In genomic region chr16:28192811-28193529, GRCh38 we compare ENCODE assay signal across 8 cellular contexts. TPM values are rescaled to one million over a fixed set of nuclear protein-coding genes. Genes with fewer than 3 reads are reported as not detected.
DNase-seq lines count a peak whose midpoint lies in the region; ATAC-seq and TF ChIP-seq lines count a peak whose summit lies in the region.

No MANE protein-coding gene starts in this region.

- no peak overlapping the region for H3K9ac ChIP-seq in fibroblast of lung (ENCODE audit: insufficient read depth, low read length)

- peaks cover 88% of the 10 kb centered on the region for H3K79me2 ChIP-seq in fibroblast of lung (ENCODE audit: control insufficient read depth, insufficient read depth, low read length)

- no peak for TF ChIP-seq CTCF in fibroblast of lung (conservative IDR thresholded peaks at IDR 0.05 in 1 of 2, IDR thresholded peaks at IDR 0.05 in 1 of 2; ENCODE audit: low read depth in 1 of 2, low read length in 2 of 2)

- DNase-seq in activated CD4-positive, alpha-beta T cell treated with anti-CD3 and anti-CD28 coated beads for 4 hours: peak; percentile 74 to 75
- DNase-seq in fibroblast of lung (ENCODE audit: low read depth in 2 of 2): no peak
- DNase-seq in stimulated activated CD8-positive, alpha-beta memory T cell treated with anti-CD3 and anti-CD28 coated beads, Interleukin-7, amount 100 ng/mL, for 1 hour (ENCODE audit: low read depth in 2 of 2): peak; percentile 49 to 50
- DNase-seq in NCI-H187 treated with DMSO at 0.1 percent for 48 hours (lab: John Stamatoyannopoulos, UW): no peak
- no peak for DNase-seq in NCI-H2227 treated with DMSO at 0.1 percent for 48 hours (lab: John Stamatoyannopoulos, UW)

- no peaks in the 10 kb centered on the region for H3K36me3 ChIP-seq in fibroblast of lung (ENCODE audit: control insufficient read depth, insufficient read depth, low read length)

- ATAC-seq in GM19023 (IDR thresholded peaks at IDR 0.05; ENCODE audit: unreplicated experiment) (peak; percentile 59), HG03354 (IDR thresholded peaks at IDR 0.05; ENCODE audit: poor library complexity, severe bottlenecking, unreplicated experiment) (peak; percentile 74), GM18520 (IDR thresholded peaks at IDR 0.05; ENCODE audit: unreplicated experiment) (no peak)

- no peaks in the 10 kb centered on the region for H3K9me3 ChIP-seq in fibroblast of lung (ENCODE audit: control insufficient read depth, insufficient read depth, low read depth, low read length)

- peak overlapping the region; percentile 80 for H3K27ac ChIP-seq in fibroblast of lung (ENCODE audit: insufficient read depth, low read length)

- peak overlapping the region; percentile 34 for H3K4me2 ChIP-seq in fibroblast of lung (ENCODE audit: extremely low read depth, insufficient read depth, low read length)

- no peaks in the 10 kb centered on the region for H3K27me3 ChIP-seq in fibroblast of lung (ENCODE audit: control insufficient read depth, insufficient read depth, low read length)

- H2AFZ ChIP-seq in fibroblast of lung (ENCODE audit: low read length): no peak overlapping the region

- no peaks in the 10 kb centered on the region for H4K20me1 ChIP-seq in fibroblast of lung (ENCODE audit: control insufficient read depth, extremely low read depth, insufficient read depth, low read length)

- H3K4me1 ChIP-seq in fibroblast of lung (ENCODE audit: control insufficient read depth, extremely low read depth, insufficient read depth, low read length): peaks cover 42% of the 10 kb centered on the region

- no peak overlapping the region for H3K4me3 ChIP-seq in fibroblast of lung (replicated peaks in 1 of 4; ENCODE audit: control extremely low read depth in 1 of 4, insufficient read depth in 1 of 4, low read depth in 3 of 4, low read length in 4 of 4)

RNA-seq across cellular contexts. Expression of gene XPO6, which starts 18.8 kb away (rescaled TPM):
- total RNA-seq in fibroblast of lung: 63.9 and 134 TPM in 2 replicates
- 162 and 185 TPM in 2 replicates for polyA plus RNA-seq in fibroblast of lung
- polyA plus RNA-seq in fibroblast of lung (2012): 138 and 147 TPM in 2 replicates
- 605 and 618 TPM in 2 replicates for polyA minus RNA-seq in fibroblast of lung (ENCODE audit: low replicate concordance)

Comparison
In these comparisons a context has a peak if more than half of its experiments do, and no peak if none do; other contexts are left out.
1. DNase-seq: peak in activated CD4-positive, alpha-beta T cell treated with anti-CD3 and anti-CD28 coated beads for 4 hours (2 of 2) and stimulated activated CD8-positive, alpha-beta memory T cell treated with anti-CD3 and anti-CD28 coated beads, Interleukin-7, amount 100 ng/mL, for 1 hour (2 of 2); none in fibroblast of lung (0 of 2), NCI-H187 treated with DMSO at 0.1 percent for 48 hours (single experiment) and NCI-H2227 treated with DMSO at 0.1 percent for 48 hours (single experiment).